ENCODE assay signal across 22 cellular contexts in genomic region chr10:74645681-74646080, GRCh38.
DNase-seq lines count a peak whose midpoint lies in the region; ATAC-seq and TF ChIP-seq lines count a peak whose summit lies in the region.
"Had no signal": no experiment of that assay in that cellular context is flagged by ENCODE, and none has a peak within 500 bp of the region (broad histone marks: within the 10 kb centered on the region; RNA-seq: fewer than 3 reads in every experiment).

No MANE protein-coding gene starts in this region.

- no peak overlapping the region for H2AFZ ChIP-seq in GM23338
- H2AFZ ChIP-seq: PC-9 had no signal

- WGBS in endodermal cell (ENCODE audit: insufficient coverage in 1 of 2, insufficient read length in 1 of 2), 2 experiments, result 89 to 100% methylated on average over 2 of the region's 2 CpGs

- H3K9me2 ChIP-seq in GM23338 (ENCODE audit: insufficient read depth), result no peaks in the 10 kb centered on the region

- H3K36me3 ChIP-seq in GM23338 (ENCODE audit: insufficient read depth), result no peaks in the 10 kb centered on the region
- no peaks in the 10 kb centered on the region for H3K36me3 ChIP-seq in endodermal cell (ENCODE audit: control insufficient read depth, insufficient read depth, low read length)

- no peak overlapping the region for H3K27ac ChIP-seq in GM23338 (ENCODE audit: low read depth)
- peak overlapping the region; percentile 91 for H3K27ac ChIP-seq in endodermal cell (ENCODE audit: low read depth, low read length)
- H3K27ac ChIP-seq: 22Rv1, BLaER1, PC-9 had no signal

- H3K36me3 Mint-ChIP-seq in GM23338 (ENCODE audit: low read depth), result peaks cover 6% of the 10 kb centered on the region
- peaks cover 3% of the 10 kb centered on the region for H3K36me3 Mint-ChIP-seq in endodermal cell (ENCODE audit: low read depth)
- H3K36me3 Mint-ChIP-seq in activated CD4-positive, alpha-beta T cell treated with anti-CD3 and anti-CD28 coated beads, Interleukin-2, amount 10 ng/mL, durations not matched to agents 24 days and 14 days (ENCODE audit: low read depth), result peaks cover 17% of the 10 kb centered on the region

- H3K4me1 Mint-ChIP-seq in GM23338 (peaks cover 16% of the 10 kb centered on the region), endodermal cell (peaks cover 4% of the 10 kb centered on the region)
- H3K4me1 Mint-ChIP-seq in activated CD4-positive, alpha-beta T cell treated with anti-CD3 and anti-CD28 coated beads, Interleukin-2, amount 10 ng/mL, durations not matched to agents 24 days and 14 days, result no peaks in the 10 kb centered on the region

- H3K27me3 Mint-ChIP-seq in GM23338 (ENCODE audit: insufficient read depth, low read depth, poor library complexity), result no peaks in the 10 kb centered on the region
- H3K27me3 Mint-ChIP-seq in endodermal cell (ENCODE audit: insufficient read depth), result no peaks in the 10 kb centered on the region
- no peaks in the 10 kb centered on the region for H3K27me3 Mint-ChIP-seq in activated CD4-positive, alpha-beta T cell treated with anti-CD3 and anti-CD28 coated beads, Interleukin-2, amount 10 ng/mL, durations not matched to agents 24 days and 14 days
- H3K27me3 Mint-ChIP-seq: CD4-positive, alpha-beta T cell; IgD-negative memory B cell had no signal

- no peak overlapping the region for H3K4me3 ChIP-seq in GM23338
- no peak overlapping the region for H3K4me3 ChIP-seq in endodermal cell (ENCODE audit: low read length)
- H3K4me3 ChIP-seq: BLaER1, PC-9 had no signal

- no peak for TF ChIP-seq CTCF in GM23338 (conservative IDR thresholded peaks at IDR 0.05; ENCODE audit: low read depth in 2 of 2)
- TF ChIP-seq CTCF in endodermal cell (conservative IDR thresholded peaks at IDR 0.05), result no peak

- ATAC-seq in GM23338, result no peak

- H3F3A ChIP-seq in GM23338 (replicated peaks; ENCODE audit: low read depth), result no peaks in the 10 kb centered on the region

- peaks cover 17% of the 10 kb centered on the region for H3K4me1 ChIP-seq in GM23338 (ENCODE audit: insufficient read depth)
- H3K4me1 ChIP-seq in endodermal cell (ENCODE audit: control insufficient read depth, insufficient read depth, low read length), result no peaks in the 10 kb centered on the region

- no peaks in the 10 kb centered on the region for H3K27me3 ChIP-seq in GM23338 (ENCODE audit: insufficient read depth)
- H3K27me3 ChIP-seq in endodermal cell (ENCODE audit: control insufficient read depth, insufficient read depth, low read length, poor library complexity, severe bottlenecking), result peaks cover 6% of the 10 kb centered on the region
- H3K27me3 ChIP-seq: BLaER1 had no signal

- H3K9me3 Mint-ChIP-seq in GM23338, result peaks cover 8% of the 10 kb centered on the region; the same call in 2 of the 3 replicates
- peaks cover 12% of the 10 kb centered on the region for H3K9me3 Mint-ChIP-seq in endodermal cell
- peaks cover 8% of the 10 kb centered on the region for H3K9me3 Mint-ChIP-seq in activated CD4-positive, alpha-beta T cell treated with anti-CD3 and anti-CD28 coated beads, Interleukin-2, amount 10 ng/mL, durations not matched to agents 24 days and 14 days

- peak in 2 of 3 experiments; percentile 5 to 12 for DNase-seq in NCI-H1417 (lab: John Stamatoyannopoulos, UW)
- DNase-seq in NCI-H1417 treated with DMSO at 0.1 percent for 48 hours (lab: John Stamatoyannopoulos, UW), result no peak
- DNase-seq in GM23338 (ENCODE audit: low spot score), result no peak
- peak; percentile 19 for DNase-seq in NCI-H345 treated with DMSO at 0.1 percent for 48 hours (lab: John Stamatoyannopoulos, UW; ENCODE audit: unreplicated experiment)
- DNase-seq in endodermal cell, result no peak
- no peak for DNase-seq in NCI-H1436 treated with DMSO at 0.1 percent for 48 hours (lab: John Stamatoyannopoulos, UW)
- no peak for DNase-seq in SKM-1 treated with dmso at 0.1 percent for 144 hours (lab: John Stamatoyannopoulos, UW; ENCODE audit: unreplicated experiment)
- no peak for DNase-seq in activated CD4-positive, alpha-beta T cell treated with anti-CD3 and anti-CD28 coated beads, Interleukin-2, amount 10 ng/mL, durations not matched to agents 24 days and 14 days
- DNase-seq: ACHN; CD4-positive, alpha-beta T cell; COR-L47; DMS79; GOT3; MV-4-11; NCI-H510A treated with DMSO at 0.1 percent for 48 hours; PC-9; RPMI8226; SHP77; SW 1271 had no signal

- H3K27ac Mint-ChIP-seq in GM23338 (no peak overlapping the region), endodermal cell (no peak overlapping the region)
- no peak overlapping the region for H3K27ac Mint-ChIP-seq in activated CD4-positive, alpha-beta T cell treated with anti-CD3 and anti-CD28 coated beads, Interleukin-2, amount 10 ng/mL, durations not matched to agents 24 days and 14 days
- H3K27ac Mint-ChIP-seq: CD4-positive, alpha-beta T cell; IgD-negative memory B cell had no signal

- intact Hi-C loops in activated CD4-positive, alpha-beta T cell treated with anti-CD3 and anti-CD28 coated beads, Interleukin-2, amount 10 ng/mL, durations not matched to agents 24 days and 14 days (cut with micrococcal nuclease), result no loop called here

- no peak overlapping the region for H3K9ac ChIP-seq in endodermal cell (ENCODE audit: extremely low read depth, low read length, poor library complexity, severe bottlenecking)
- H3K9ac ChIP-seq: BLaER1 had no signal

- peak overlapping the region; percentile 27; the same call in 1 of the 2 replicates for H3K4me2 ChIP-seq in GM23338
- H3K4me2 ChIP-seq: BLaER1, PC-9 had no signal

- no peaks in the 10 kb centered on the region for H3K79me2 ChIP-seq in GM23338 (replicated peaks; ENCODE audit: insufficient read depth)

- H3K4me3 Mint-ChIP-seq in GM23338 (no peak overlapping the region), endodermal cell (no peak overlapping the region)
- H3K4me3 Mint-ChIP-seq in activated CD4-positive, alpha-beta T cell treated with anti-CD3 and anti-CD28 coated beads, Interleukin-2, amount 10 ng/mL, durations not matched to agents 24 days and 14 days, result no peak overlapping the region
- H3K4me3 Mint-ChIP-seq: CD4-positive, alpha-beta T cell; IgD-negative memory B cell had no signal

- H4K20me1 ChIP-seq in GM23338 (replicated peaks; ENCODE audit: insufficient read depth), result no peaks in the 10 kb centered on the region
- H4K20me1 ChIP-seq: BLaER1 had no signal

- H3K9me3 ChIP-seq in endodermal cell (ENCODE audit: control insufficient read depth, low read length), result peaks cover 15% of the 10 kb centered on the region

TF ChIP-seq in GM23338, 12 proteins besides CTCF, POLR2A, EP300 and RAD21:
- TF ChIP-seq CREB1 (CRISPR knock-in tag; IDR thresholded peaks at IDR 0.05; ENCODE audit: low read depth), result no peak
- no peak for TF ChIP-seq EZH2phosphoT487 (IDR thresholded peaks at IDR 0.05; ENCODE audit: unreplicated experiment)
- TF ChIP-seq NANOG (IDR thresholded peaks at IDR 0.05; ENCODE audit: borderline replicate concordance), result no peak
- TF ChIP-seq ZNF114 (CRISPR knock-in tag; IDR thresholded peaks at IDR 0.05), result no peak
- no peak for TF ChIP-seq ETS1 (IDR thresholded peaks at IDR 0.05)
- TF ChIP-seq JUNB (IDR thresholded peaks at IDR 0.05; ENCODE audit: unreplicated experiment), result no peak
- no peak for TF ChIP-seq ZNF331 (CRISPR knock-in tag; IDR thresholded peaks at IDR 0.05; ENCODE audit: low read depth)

Comparison
In these comparisons a context has a peak if more than half of its experiments do, and no peak if none do; other contexts are left out.
1. DNase-seq: peak in NCI-H1417 (2 of 3) and NCI-H345 treated with DMSO at 0.1 percent for 48 hours (single experiment); none in NCI-H1417 treated with DMSO at 0.1 percent for 48 hours (single experiment), GM23338 (single experiment), endodermal cell (single experiment), NCI-H1436 treated with DMSO at 0.1 percent for 48 hours (single experiment), SKM-1 treated with dmso at 0.1 percent for 144 hours (single experiment) and activated CD4-positive, alpha-beta T cell treated with anti-CD3 and anti-CD28 coated beads, Interleukin-2, amount 10 ng/mL, durations not matched to agents 24 days and 14 days (single experiment).